ENCODE assay signal across 15 cellular contexts in the genomic region with DNA sequence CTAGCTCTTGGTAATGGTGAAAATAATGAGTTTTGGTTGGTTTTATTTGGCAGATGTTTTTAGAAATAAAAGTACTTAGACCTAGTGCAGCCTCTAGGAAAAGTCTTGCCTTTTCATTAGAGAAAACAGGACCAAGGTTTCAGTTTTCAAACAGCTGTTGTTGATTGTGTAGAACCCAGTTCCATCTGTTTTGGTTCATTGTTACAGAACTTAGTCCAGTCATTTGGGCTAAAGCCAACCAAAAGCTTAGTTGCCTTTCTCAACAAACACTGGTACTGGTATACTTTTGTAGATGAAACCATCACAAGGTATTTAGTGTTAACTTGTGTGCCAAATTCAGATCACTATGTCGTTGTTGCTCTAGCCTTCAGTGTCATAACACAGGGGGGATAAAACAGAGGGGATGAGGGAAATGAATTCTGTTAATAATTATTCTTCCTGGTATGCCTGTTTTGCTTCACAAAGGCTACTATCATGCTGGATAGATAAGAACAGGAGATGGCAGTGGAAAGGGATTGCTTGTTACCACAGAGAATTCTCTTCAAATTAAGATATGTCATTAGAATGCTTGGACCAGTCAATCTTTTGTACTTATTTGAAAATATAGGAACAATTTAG. TPM values are rescaled to one million over a fixed set of nuclear protein-coding genes. Genes with fewer than 3 reads are reported as not detected.
A peak's percentile ranks its signal among the peaks of the same experiment; 100 is the strongest.
DNase-seq lines count a peak whose midpoint lies in the region; ATAC-seq, FAIRE-seq and TF ChIP-seq lines count a peak whose summit lies in the region.
"Had no signal": no experiment of that assay in that cellular context is flagged by ENCODE, and none has a peak within 500 bp of the region (broad histone marks: within the 10 kb centered on the region; RNA-seq: fewer than 3 reads in every experiment).

No MANE protein-coding gene starts in this region.

- no peaks in the 10 kb centered on the region for H3K27me3 ChIP-seq in K562 (ENCODE audit: control insufficient read depth in 2 of 2, insufficient read depth in 2 of 2, low read length in 2 of 2)
- H3K27me3 ChIP-seq: cardiac muscle cell had no signal

- BruUV-seq in K562 (replicated peaks; lab: Mats Ljungman, UMichigan), result no TSS peak

- 33% methylated on average over 1 of the region's 1 CpG for WGBS in A549 (ENCODE audit: missing lambda C conversion rate)
- 63% methylated on average over 1 of the region's 1 CpG for WGBS in K562 (ENCODE audit: insufficient coverage, low coverage, missing lambda C conversion rate)

- ATAC-seq in A549 (peak in 1 of 2 experiments; percentile 43; a peak in 1 of 6 replicates), K562 (no peak), HG03045 (IDR thresholded peaks at IDR 0.05; ENCODE audit: unreplicated experiment) (no peak), HG03565 (IDR thresholded peaks at IDR 0.05; ENCODE audit: unreplicated experiment) (no peak)
- ATAC-seq: left cardiac atrium had no signal

- TF ChIP-seq RAD21 in A549 (conservative IDR thresholded peaks at IDR 0.05 in 1 of 2, IDR thresholded peaks at IDR 0.05 in 1 of 2) (no peak), K562 (CRISPR knock-in tag; conservative IDR thresholded peaks at IDR 0.05 in 1 of 2, IDR thresholded peaks at IDR 0.05 in 1 of 2) (no peak)

- intact Hi-C loops in K562 (cut with micrococcal nuclease), result no loop called here

- H3K9me1 ChIP-seq in K562 (ENCODE audit: control insufficient read depth, insufficient read depth, low read length), result no peaks in the 10 kb centered on the region

- H2AFZ ChIP-seq in K562 (ENCODE audit: low read depth, low read length), result no peak overlapping the region

- H3K9ac ChIP-seq in K562 (ENCODE audit: insufficient read depth in 1 of 2, low read depth in 2 of 2, low read length in 2 of 2), result no peak overlapping the region
- H3K9ac ChIP-seq: KMS-11 had no signal

- no peak overlapping the region for H3K4me3 ChIP-seq in A549
- no peak overlapping the region for H3K4me3 ChIP-seq in K562
- H3K4me3 ChIP-seq: cardiac muscle cell, prostate gland had no signal

- TF ChIP-seq EP300 in A549 (IDR thresholded peaks at IDR 0.05), result no peak
- no peak for TF ChIP-seq EP300 in K562 (IDR thresholded peaks at IDR 0.05; ENCODE audit: low read length)

- TF ChIP-seq CTCF in A549 (IDR thresholded peaks at IDR 0.05), result no peak
- no peak for TF ChIP-seq CTCF in K562 (IDR thresholded peaks at IDR 0.05 in 2 of 3, conservative IDR thresholded peaks at IDR 0.05 in 1 of 3; ENCODE audit: insufficient read depth in 2 of 3, low read depth in 1 of 3, low read length in 3 of 3)

- CTCF ChIA-PET in A549 (lab: Yijun Ruan, JAX), result interaction anchor here (0.6 to 1.2 kb wide), 4 partner anchors 10 to 43 kb away, joined by 3 to 4 read pairs (median 4); no protein-coding TSS in a partner anchor
- CTCF ChIA-PET in K562 (lab: Yijun Ruan, JAX; ENCODE audit: low intra/inter-chr PET ratio), result no interaction called here

- in situ Hi-C loops in K562 (cut with MboI), result no loop called here

- H3K4me1 ChIP-seq in A549 (peaks cover 11% of the 10 kb centered on the region), K562 (replicated peaks in 1 of 2; ENCODE audit: control insufficient read depth in 2 of 2, insufficient read depth in 2 of 2, low read length in 2 of 2) (no peaks in the 10 kb centered on the region)
- H3K4me1 ChIP-seq: prostate gland had no signal

- peak; percentile 78 for FAIRE-seq in A549 (lab: Jason Lieb, UNC)
- FAIRE-seq in K562 (lab: Jason Lieb, UNC), result peak; percentile 26

- H4K20me1 ChIP-seq in K562 (replicated peaks; ENCODE audit: control insufficient read depth, insufficient read depth, low read length), result no peaks in the 10 kb centered on the region

- H3K9me3 ChIP-seq in A549 (no peaks in the 10 kb centered on the region), K562 (replicated peaks; ENCODE audit: control insufficient read depth, insufficient read depth, low read depth, low read length) (no peaks in the 10 kb centered on the region)
- H3K9me3 ChIP-seq: prostate gland had no signal

- DNase-seq in A549 (ENCODE audit: low read depth in 1 of 2, low spot score in 1 of 2) (no peak), HuH-7 (ENCODE audit: low spot score) (peak; percentile 31), K562 (ENCODE audit: extremely low read depth in 1 of 4, low spot score in 3 of 4) (no peak), kidney glomerular epithelial cell (lab: John Stamatoyannopoulos, UW) (peak; percentile 15), NCI-H510A treated with DMSO at 0.1 percent for 48 hours (lab: John Stamatoyannopoulos, UW) (no peak)
- DNase-seq in stimulated activated naive CD4-positive, alpha-beta T cell treated with Interleukin-2 at 50 U/mL for 16 hours (lab: John Stamatoyannopoulos, UW), result no peak
- DNase-seq: activated naive CD4-positive, alpha-beta T cell treated with anti-CD3 and anti-CD28 coated beads, Interleukin-2, amount 10 ng/mL, durations not matched to agents 7 days and 5 days; Calu3; left cardiac atrium; NCI-H1417 treated with DMSO at 0.1 percent for 48 hours had no signal

- H3K36me3 ChIP-seq in K562 (ENCODE audit: control insufficient read depth, insufficient read depth, low read length), result peaks cover 48% of the 10 kb centered on the region
- H3K36me3 ChIP-seq: cardiac muscle cell, prostate gland had no signal

- no peaks in the 10 kb centered on the region for H3K79me2 ChIP-seq in K562 (ENCODE audit: control insufficient read depth, insufficient read depth, low read length)

- TF ChIP-seq POLR2A in A549 (IDR thresholded peaks at IDR 0.05; ENCODE audit: low read length), result no peak
- no peak for TF ChIP-seq POLR2A in K562 (conservative IDR thresholded peaks at IDR 0.05)

- H3K4me2 ChIP-seq in A549 (peak overlapping the region; percentile 16; the same call in 2 of the 3 replicates), K562 (ENCODE audit: insufficient read depth, low read length) (no peak overlapping the region)
- H3K4me2 ChIP-seq: KMS-11 had no signal

- no peak overlapping the region for H3K27ac ChIP-seq in A549
- H3K27ac ChIP-seq in K562 (ENCODE audit: extremely low read depth, low read depth, low read length), result no peak overlapping the region
- H3K27ac ChIP-seq: cardiac muscle cell, KMS-11, prostate gland had no signal

- POLR2A ChIA-PET in A549 (lab: Yijun Ruan, JAX) (no interaction called here), K562 (lab: Yijun Ruan, JAX) (interaction anchor here (0.9 to 1.5 kb wide), 3 partner anchors 8 to 12 kb away, joined by 3 to 4 read pairs (median 3); no protein-coding TSS in a partner anchor)

TF ChIP-seq in A549, 52 proteins besides CTCF, POLR2A, EP300 and RAD21 (continues in another document):
- TF ChIP-seq, protein P1, sequence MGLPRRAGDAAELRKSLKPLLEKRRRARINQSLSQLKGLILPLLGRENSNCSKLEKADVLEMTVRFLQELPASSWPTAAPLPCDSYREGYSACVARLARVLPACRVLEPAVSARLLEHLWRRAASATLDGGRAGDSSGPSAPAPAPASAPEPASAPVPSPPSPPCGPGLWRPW (IDR thresholded peaks at IDR 0.05), result no peak
- TF ChIP-seq MAFK (IDR thresholded peaks at IDR 0.05; ENCODE audit: partially characterized antibody) (no peak), CHD4 (IDR thresholded peaks at IDR 0.05; ENCODE audit: borderline replicate concordance) (no peak), TP53 (CRISPR knock-in tag; IDR thresholded peaks at IDR 0.05) (no peak), CHD2 (IDR thresholded peaks at IDR 0.05; ENCODE audit: low read length, partially characterized antibody) (no peak), RCOR1 (IDR thresholded peaks at IDR 0.05; ENCODE audit: low read depth, low read length) (no peak), PHF8 (IDR thresholded peaks at IDR 0.05; ENCODE audit: borderline replicate concordance, low read depth) (no peak), FOSL2 (IDR thresholded peaks at IDR 0.05) (no peak), FOSL2 (CRISPR knock-in tag; IDR thresholded peaks at IDR 0.05) (no peak)

TF ChIP-seq in K562, 482 proteins besides CTCF, POLR2A, EP300 and RAD21 (continues in another document):
- TF ChIP-seq HDAC3 (IDR thresholded peaks at IDR 0.05; ENCODE audit: borderline replicate concordance, partially characterized antibody), result no peak

RNA-seq across cellular contexts. Expression of gene APH1B, which starts 12.6 kb away (rescaled TPM):
- polyA plus RNA-seq in A549 (2011; rRNA removed) (25.3 and 28.5 TPM in 2 replicates), A549 (2017; fragmentation: RNase III; extraction: RNeasy Plus Mini Kit Qiagen cat#74134 plus additional on column Dnase treatment) (14.0 to 19.8 TPM (median 16.4 TPM) in 3 replicates), K562 (2011; rRNA removed) (4.8 and 7.0 TPM in 2 replicates), K562 (2014; fragmentation: Illumina TruSeq; extraction: Trizol) (6.1 and 6.9 TPM in 2 replicates), K562 (2014; fragmentation: Nextera tagmentation; extraction: Ambion mirVana) (1 to 10 TPM; 7.0 to 8.7 TPM), K562 (2014; rRNA removed) (6.8 and 7.3 TPM in 2 replicates)
- 6.0 and 9.1 TPM in 2 replicates for polyA plus RNA-seq in A549 (2012; cell fraction: cytosol; rRNA removed)
- polyA plus RNA-seq in A549 (2012; cell fraction: nucleus; rRNA removed), result 6.6 and 10.3 TPM in 2 replicates
- polyA minus RNA-seq in A549 (2011; rRNA and poly(A)+ RNA removed), result 28.0 and 37.2 TPM in 2 replicates
- total RNA-seq in K562 (2011; cell fraction: chromatin; rRNA removed; ENCODE audit: low replicate concordance), result 10.5 and 13.7 TPM in 2 replicates
- 7.7 and 8.8 TPM in 2 replicates for total RNA-seq in K562 (2011; cell fraction: nucleolus; rRNA removed)
- total RNA-seq in K562 (2011; cell fraction: nucleoplasm; rRNA removed), result 13.9 and 14.7 TPM in 2 replicates
- total RNA-seq in K562 (2014; rRNA removed) (4.9 and 5.1 TPM in 2 replicates), K562 (2014; rRNA removed; fragmentation: Illumina TruSeq; extraction: Trizol) (9.0 and 9.1 TPM in 2 replicates), K562 (2015; rRNA removed; fragmentation: Illumina TruSeq; extraction: Trizol) (8.9 and 9.6 TPM in 2 replicates), K562 (2021) (9.7 and 10.6 TPM in 2 replicates)
- polyA plus RNA-seq in K562 (2011; cell fraction: cytosol; rRNA removed), result 3.0 and 3.2 TPM in 2 replicates
- polyA plus RNA-seq in K562 (2011; cell fraction: nucleus; rRNA removed), result 7.9 and 9.8 TPM in 2 replicates
- polyA plus RNA-seq in K562 (2012), result 9.1 and 10.8 TPM in 2 replicates
- 4.6 and 6.9 TPM in 2 replicates for polyA minus RNA-seq in K562 (2011; rRNA and poly(A)+ RNA removed)
- polyA minus RNA-seq in K562 (2011; cell fraction: cytosol; rRNA and poly(A)+ RNA removed), result 3.6 and 8.8 TPM in 2 replicates
- 5.0 and 5.1 TPM in 2 replicates for polyA minus RNA-seq in K562 (2011; cell fraction: nucleus; rRNA and poly(A)+ RNA removed)

Comparison
In these comparisons a context has a peak if more than half of its experiments do, and no peak if none do; other contexts are left out.
1. DNase-seq: peak in HuH-7 (single experiment) and kidney glomerular epithelial cell (single experiment); none in A549 (0 of 2), K562 (0 of 4), NCI-H510A treated with DMSO at 0.1 percent for 48 hours (single experiment) and stimulated activated naive CD4-positive, alpha-beta T cell treated with Interleukin-2 at 50 U/mL for 16 hours (single experiment).